ENCODE assay signal across 18 cellular contexts in genomic region chr22:29106839-29107238, GRCh38. TPM values are rescaled to one million over a fixed set of nuclear protein-coding genes. Genes with fewer than 3 reads are reported as not detected.
DNase-seq lines count a peak whose midpoint lies in the region; ATAC-seq and TF ChIP-seq lines count a peak whose summit lies in the region.
"Had no signal": no experiment of that assay in that cellular context is flagged by ENCODE, and none has a peak within 500 bp of the region (broad histone marks: within the 10 kb centered on the region; RNA-seq: fewer than 3 reads in every experiment).

No MANE protein-coding gene starts in this region.

- no peak overlapping the region for H3K4me3 ChIP-seq in GM23338
- H3K4me3 ChIP-seq in WERI-Rb-1 (ENCODE audit: low read depth, low read length), result no peak overlapping the region

- no peaks in the 10 kb centered on the region for H4K20me1 ChIP-seq in GM23338 (replicated peaks; ENCODE audit: insufficient read depth)

- H3K9me3 Mint-ChIP-seq in GM23338 (no peaks in the 10 kb centered on the region), nephron (no peaks in the 10 kb centered on the region)
- H3K9me3 Mint-ChIP-seq: H9 had no signal

- no peak overlapping the region for H3K4me2 ChIP-seq in GM23338

- no peak overlapping the region for H3K27ac ChIP-seq in GM23338 (ENCODE audit: low read depth)
- H3K27ac ChIP-seq in WERI-Rb-1, result peak overlapping the region; percentile 65
- H3K27ac ChIP-seq: C4-2B had no signal

- H3K27ac Mint-ChIP-seq in GM23338 (no peak overlapping the region), nephron (peak overlapping the region in 2 of 3 experiments; percentile 21 to 71)
- H3K27ac Mint-ChIP-seq: H9 had no signal

- DNase-seq in GM23338 (ENCODE audit: low spot score) (no peak), NCI-H2171 (lab: John Stamatoyannopoulos, UW) (peak; percentile 68), WERI-Rb-1 (peak; percentile 63), DMS153 treated with DMSO at 0.1 percent for 48 hours (lab: John Stamatoyannopoulos, UW; ENCODE audit: unreplicated experiment) (no peak), T1000 (lab: John Stamatoyannopoulos, UW) (no peak)
- DNase-seq: AML-193, H9, IMR-90, NCI-H1417, NCI-H187 treated with DMSO at 0.1 percent for 48 hours, NCI-H345, OCI-M1, SHP77 treated with DMSO at 0.1 percent for 48 hours had no signal

- ATAC-seq in GM23338, result peak; percentile 81
- no peak for ATAC-seq in GM21576 (IDR thresholded peaks at IDR 0.05; ENCODE audit: unreplicated experiment)
- ATAC-seq: SK-N-SH treated with all-trans-retinoic acid at 6 μM for 48 hours had no signal

- H3K27me3 ChIP-seq in GM23338 (ENCODE audit: insufficient read depth) (no peaks in the 10 kb centered on the region), WERI-Rb-1 (ENCODE audit: insufficient read depth, low read depth, severe bottlenecking) (no peaks in the 10 kb centered on the region)

- no peak for TF ChIP-seq CTCF in GM23338 (conservative IDR thresholded peaks at IDR 0.05; ENCODE audit: low read depth in 2 of 2)
- no peak for TF ChIP-seq CTCF in WERI-Rb-1 (IDR thresholded peaks at IDR 0.05; ENCODE audit: low read depth, low read length)
- no peak for TF ChIP-seq CTCF in nephron (IDR thresholded peaks at IDR 0.05; ENCODE audit: unreplicated experiment in 3 of 3)

- no peaks in the 10 kb centered on the region for H3K36me3 ChIP-seq in GM23338 (ENCODE audit: insufficient read depth)
- H3K36me3 ChIP-seq in WERI-Rb-1, result no peaks in the 10 kb centered on the region

- H2AFZ ChIP-seq in GM23338, result no peak overlapping the region

- no peaks in the 10 kb centered on the region for H3F3A ChIP-seq in GM23338 (replicated peaks; ENCODE audit: low read depth)

- peaks cover 18% of the 10 kb centered on the region for H3K4me1 Mint-ChIP-seq in GM23338
- peaks cover 53% of the 10 kb centered on the region for H3K4me1 Mint-ChIP-seq in nephron

- no peak overlapping the region for H3K4me3 Mint-ChIP-seq in GM23338
- no peak overlapping the region for H3K4me3 Mint-ChIP-seq in nephron
- H3K4me3 Mint-ChIP-seq: H9 had no signal

- H3K9me2 ChIP-seq in GM23338 (ENCODE audit: insufficient read depth), result no peaks in the 10 kb centered on the region

- no peaks in the 10 kb centered on the region for H3K79me2 ChIP-seq in GM23338 (replicated peaks; ENCODE audit: insufficient read depth)

- no peaks in the 10 kb centered on the region; the same call in 2 of the 3 replicates for H3K36me3 Mint-ChIP-seq in GM23338 (ENCODE audit: low read depth)
- H3K36me3 Mint-ChIP-seq in nephron (ENCODE audit: low read depth), result peaks cover 9% of the 10 kb centered on the region

- H3K4me1 ChIP-seq in GM23338 (ENCODE audit: insufficient read depth), result no peaks in the 10 kb centered on the region; the same call in none of the 2 replicates

- H3K27me3 Mint-ChIP-seq in GM23338 (ENCODE audit: insufficient read depth, low read depth, poor library complexity), result peaks cover 4% of the 10 kb centered on the region
- no peaks in the 10 kb centered on the region for H3K27me3 Mint-ChIP-seq in nephron (ENCODE audit: low read depth)

- H3K9me3 ChIP-seq in WERI-Rb-1 (ENCODE audit: severe bottlenecking), result no peaks in the 10 kb centered on the region

TF ChIP-seq in GM23338, 12 proteins besides CTCF, POLR2A, EP300 and RAD21:
- TF ChIP-seq JUNB (IDR thresholded peaks at IDR 0.05; ENCODE audit: unreplicated experiment) (no peak), ZNF114 (CRISPR knock-in tag; IDR thresholded peaks at IDR 0.05) (no peak), POLR2AphosphoS5 (IDR thresholded peaks at IDR 0.05; ENCODE audit: low read depth) (no peak), STAT1 (IDR thresholded peaks at IDR 0.05; ENCODE audit: unreplicated experiment) (no peak), EZH2phosphoT487 (IDR thresholded peaks at IDR 0.05; ENCODE audit: unreplicated experiment) (no peak), CREB1 (CRISPR knock-in tag; IDR thresholded peaks at IDR 0.05; ENCODE audit: low read depth) (no peak)

RNA-seq across cellular contexts. Expression of gene KREMEN1, which starts 34.0 kb away (rescaled TPM):
- total RNA-seq in GM23338 (2014; rRNA removed; shearing (Covaris generic)), result 3.4 and 3.8 TPM in 2 replicates
- polyA plus RNA-seq in GM23338 (2016; fragmentation: Nextera tagmentation; extraction: Ambion mirVana), result 1.8 and 2.6 TPM in 2 replicates

RNA-seq across cellular contexts. Expression of gene C22orf31, which starts 45.2 kb away (rescaled TPM):
- not detected in 2 replicates for total RNA-seq in GM23338 (2014; rRNA removed; shearing (Covaris generic))
- 0.36 TPM in 1 of 2 replicates, not detected in the other for polyA plus RNA-seq in GM23338 (2016; fragmentation: Nextera tagmentation; extraction: Ambion mirVana)
- total RNA-seq: H9, IMR-90, M059J had no signal
- polyA plus RNA-seq: IMR-90 had no signal

Comparison
In these comparisons a context has a peak if more than half of its experiments do, and no peak if none do; other contexts are left out.
1. DNase-seq: peak in NCI-H2171 (single experiment) and WERI-Rb-1 (single experiment); none in GM23338 (single experiment), DMS153 treated with DMSO at 0.1 percent for 48 hours (single experiment) and T1000 (single experiment).